In the genomic region with DNA sequence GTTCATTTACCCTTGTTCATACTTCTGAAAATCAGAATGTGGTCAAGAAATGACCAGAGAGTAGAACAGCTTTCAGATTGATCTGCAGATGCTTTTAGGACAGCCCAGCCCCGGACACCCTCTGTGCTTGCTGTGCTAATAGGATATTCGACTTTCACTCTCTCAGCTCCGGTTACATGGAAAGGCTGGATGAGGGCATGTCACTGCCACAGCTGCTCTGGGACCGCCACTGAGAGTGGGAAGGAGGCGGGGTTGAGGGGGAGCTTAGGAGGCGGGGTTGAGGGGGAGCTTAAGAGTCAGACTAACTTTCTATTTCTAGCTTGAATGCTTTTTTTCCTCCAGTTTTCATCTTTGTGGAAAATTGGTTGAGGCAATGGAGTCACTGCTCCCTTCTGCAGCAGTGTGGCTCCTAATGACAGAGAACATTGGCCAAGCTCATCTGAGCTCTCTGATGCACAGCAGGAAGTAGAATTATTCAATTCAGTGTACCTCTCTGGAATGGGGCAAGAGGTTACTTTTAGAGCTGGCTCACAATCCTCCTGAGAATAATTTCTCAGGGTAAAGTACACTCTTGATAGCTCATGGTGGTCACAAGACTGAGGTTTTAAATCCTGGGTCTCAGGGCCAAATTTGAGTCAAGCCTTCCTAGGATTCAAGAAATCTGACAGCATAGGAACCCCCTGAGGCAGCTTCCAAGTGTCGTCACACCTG, we compare ENCODE assay signal across 1 cellular context.
A peak's percentile ranks its signal among the peaks of the same experiment; 100 is the strongest.
TF ChIP-seq lines count a peak whose summit lies in the region.

No MANE protein-coding gene starts in this region.

TF ChIP-seq in HEK293, 187 proteins besides CTCF, POLR2A, EP300 and RAD21 (continued from another document):
- peak; percentile 77 for TF ChIP-seq ZNF341 (tag by site-specific recombination; IDR thresholded peaks at IDR 0.05; ENCODE audit: low read depth)
- peak; percentile 90 for TF ChIP-seq PRDM1 (tag by site-specific recombination; IDR thresholded peaks at IDR 0.05)
- TF ChIP-seq ZNF416 (tag by site-specific recombination; IDR thresholded peaks at IDR 0.05), result no peak
- peak; percentile 34; the same call in 1 of the 2 replicates for TF ChIP-seq KLF9 (tag by site-specific recombination; IDR thresholded peaks at IDR 0.05; ENCODE audit: low read depth)
- peak; percentile 38; the same call in 1 of the 2 replicates for TF ChIP-seq EGR2 (tag by site-specific recombination; IDR thresholded peaks at IDR 0.05; ENCODE audit: low read depth)
- TF ChIP-seq SP2 (tag by site-specific recombination; IDR thresholded peaks at IDR 0.05), result peak; percentile 35
- TF ChIP-seq, protein P1, sequence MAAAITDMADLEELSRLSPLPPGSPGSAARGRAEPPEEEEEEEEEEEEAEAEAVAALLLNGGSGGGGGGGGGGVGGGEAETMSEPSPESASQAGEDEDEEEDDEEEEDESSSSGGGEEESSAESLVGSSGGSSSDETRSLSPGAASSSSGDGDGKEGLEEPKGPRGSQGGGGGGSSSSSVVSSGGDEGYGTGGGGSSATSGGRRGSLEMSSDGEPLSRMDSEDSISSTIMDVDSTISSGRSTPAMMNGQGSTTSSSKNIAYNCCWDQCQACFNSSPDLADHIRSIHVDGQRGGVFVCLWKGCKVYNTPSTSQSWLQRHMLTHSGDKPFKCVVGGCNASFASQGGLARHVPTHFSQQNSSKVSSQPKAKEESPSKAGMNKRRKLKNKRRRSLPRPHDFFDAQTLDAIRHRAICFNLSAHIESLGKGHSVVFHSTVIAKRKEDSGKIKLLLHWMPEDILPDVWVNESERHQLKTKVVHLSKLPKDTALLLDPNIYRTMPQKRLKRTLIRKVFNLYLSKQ (tag by site-specific recombination; IDR thresholded peaks at IDR 0.05; ENCODE audit: borderline replicate concordance), result no peak
